ENCODE assay signal across 9 cellular contexts in the genomic region with DNA sequence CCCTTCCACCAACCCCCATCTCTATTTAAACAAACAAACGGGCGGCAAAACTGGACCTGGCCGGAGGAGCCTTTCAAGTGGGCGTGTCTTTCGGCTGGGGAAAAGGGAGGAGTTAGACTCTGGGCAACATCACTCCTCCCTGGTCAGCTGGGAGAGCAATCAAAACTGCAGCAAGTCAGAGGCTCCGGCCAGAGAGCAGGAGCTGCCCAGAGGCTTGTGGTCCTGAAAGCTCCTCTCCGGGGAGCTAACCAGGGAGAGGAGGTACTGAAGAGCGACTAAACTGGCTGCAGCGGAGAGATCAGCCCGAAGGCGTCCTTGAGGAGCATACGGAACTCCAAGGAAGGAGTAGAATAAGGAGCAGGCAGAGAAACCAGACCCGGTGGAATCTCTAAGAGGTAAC. TPM values are rescaled to one million over a fixed set of nuclear protein-coding genes. Genes with fewer than 3 reads are reported as not detected.
DNase-seq lines count a peak whose midpoint lies in the region; ATAC-seq and TF ChIP-seq lines count a peak whose summit lies in the region.
"Had no signal": no experiment of that assay in that cellular context is flagged by ENCODE, and none has a peak within 500 bp of the region (broad histone marks: within the 10 kb centered on the region; RNA-seq: fewer than 3 reads in every experiment).

A gene with protein sequence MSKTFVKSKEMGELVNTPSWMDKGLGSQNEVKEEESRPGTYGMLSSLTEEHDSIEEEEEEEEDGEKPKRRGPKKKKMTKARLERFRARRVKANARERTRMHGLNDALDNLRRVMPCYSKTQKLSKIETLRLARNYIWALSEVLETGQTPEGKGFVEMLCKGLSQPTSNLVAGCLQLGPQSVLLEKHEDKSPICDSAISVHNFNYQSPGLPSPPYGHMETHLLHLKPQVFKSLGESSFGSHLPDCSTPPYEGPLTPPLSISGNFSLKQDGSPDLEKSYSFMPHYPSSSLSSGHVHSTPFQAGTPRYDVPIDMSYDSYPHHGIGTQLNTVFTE (plus strand): TSS at position 191 of the 400 bp plus-strand sequence. CDS start 6,466 bp downstream, outside the sequence.

- ATAC-seq in IMR-90 (ENCODE audit: low read depth) (peak; percentile 98), heart left ventricle (peak in 3 of 4 donors; percentile 85 to 93 (median 90)), GM21825 (IDR thresholded peaks at IDR 0.05; ENCODE audit: unreplicated experiment) (no peak)
- ATAC-seq in stimulated activated memory B cell treated with anti-CD40 and anti-IgM and Interleukin-4, amounts not matched to agents 10 μg/mL and 1 μg/mL and 100 μg/mL, for 72 hours = no peak

- WGBS in IMR-90 (ENCODE audit: extremely low coverage in 2 of 2, insufficient read length in 1 of 2), 2 experiments = no CpG with 5 or more reads among the region's 13 CpGs
- 1 to 4% (median 2%) methylated on average over 13 of the region's 13 CpGs for WGBS in heart left ventricle, 4 donors
- WGBS in prostate gland = 2% methylated on average over 13 of the region's 13 CpGs

- DNase-seq in G401 (ENCODE audit: low spot score) = peak; percentile 9
- peak; percentile 52 for DNase-seq in IMR-90
- peak; percentile 95 for DNase-seq in WERI-Rb-1
- peak; percentile 21 to 61 (median 46) for DNase-seq in heart left ventricle
- DNase-seq in prostate gland (ENCODE audit: low spot score) = peak; percentile 16
- DNase-seq in OCI-LY7 (ENCODE audit: low spot score) = no peak

- H3K4me2 ChIP-seq in IMR-90 (ENCODE audit: low read depth, low read length) (no peak within 1 kb of the TSS), OCI-LY7 (ENCODE audit: low read length) (no peak within 1 kb of the TSS)

- H3K4me3 ChIP-seq in IMR-90 (ENCODE audit: insufficient read depth, low read depth, low read length) (no peak within 1 kb of the TSS), WERI-Rb-1 (ENCODE audit: low read depth, low read length) (peak within 1 kb of the TSS; percentile 97), heart left ventricle (no peak within 1 kb of the TSS), prostate gland (no peak within 1 kb of the TSS), OCI-LY7 (ENCODE audit: low read depth, low read length, poor library complexity, severe bottlenecking) (no peak within 1 kb of the TSS)

- H3K23ac ChIP-seq in IMR-90 (ENCODE audit: low read depth, low read length) = no peak within 1 kb of the TSS

- H2AK9ac ChIP-seq in IMR-90 (replicated peaks; ENCODE audit: low read depth, low read length, poor library complexity) = no peak within 1 kb of the TSS

- H4K8ac ChIP-seq in IMR-90 (ENCODE audit: low read depth in 2 of 2, low read length in 2 of 2) = no peak within 1 kb of the TSS

- no peak within 1 kb of the TSS for H3K56ac ChIP-seq in IMR-90 (ENCODE audit: extremely low read depth, insufficient read depth, low read length)

- H3K36me3 Mint-ChIP-seq in stimulated activated memory B cell treated with anti-CD40 and anti-IgM and Interleukin-4, amounts not matched to agents 10 μg/mL and 1 μg/mL and 100 μg/mL, for 72 hours = no peaks in the 10 kb centered on the region

- no peak within 1 kb of the TSS for H3K27ac ChIP-seq in IMR-90 (ENCODE audit: insufficient read depth, low read length)
- H3K27ac ChIP-seq in WERI-Rb-1 = peak within 1 kb of the TSS; percentile 89
- no peak within 1 kb of the TSS for H3K27ac ChIP-seq in heart left ventricle
- no peak within 1 kb of the TSS for H3K27ac ChIP-seq in prostate gland
- no peak within 1 kb of the TSS for H3K27ac ChIP-seq in OCI-LY7 (ENCODE audit: low read depth, low read length, poor library complexity, severe bottlenecking)

- BruUV-seq in IMR-90 (replicated peaks; lab: Mats Ljungman, UMichigan) (no TSS peak), OCI-LY7 (replicated peaks; lab: Mats Ljungman, UMichigan) (no TSS peak)

- H2AK5ac ChIP-seq in IMR-90 (ENCODE audit: low read depth, low read length) = no peak within 1 kb of the TSS

- no peak within 1 kb of the TSS for H2BK120ac ChIP-seq in IMR-90 (ENCODE audit: low read depth, low read length)

- H3K27ac Mint-ChIP-seq in stimulated activated memory B cell treated with anti-CD40 and anti-IgM and Interleukin-4, amounts not matched to agents 10 μg/mL and 1 μg/mL and 100 μg/mL, for 72 hours = no peak within 1 kb of the TSS

- no peak within 1 kb of the TSS for H2BK20ac ChIP-seq in IMR-90 (ENCODE audit: low read depth, low read length)

- in situ Hi-C loops in G401 (cut with HindIII; ENCODE audit: low sequenced_read_pairs) (no loop called here), IMR-90 (cut with MboI; ENCODE audit: low sequenced_read_pairs) (no loop called here)

- H3K9me2 ChIP-seq in OCI-LY7 (ENCODE audit: insufficient read depth, low read length) = no peaks in the 10 kb centered on the region

- peaks cover 14% of the 10 kb centered on the region for H3K4me1 Mint-ChIP-seq in stimulated activated memory B cell treated with anti-CD40 and anti-IgM and Interleukin-4, amounts not matched to agents 10 μg/mL and 1 μg/mL and 100 μg/mL, for 72 hours

- TF ChIP-seq CTCF in IMR-90 (conservative IDR thresholded peaks at IDR 0.05; ENCODE audit: low read depth, low read length) = no peak
- TF ChIP-seq CTCF in WERI-Rb-1 (IDR thresholded peaks at IDR 0.05; ENCODE audit: low read depth, low read length) = no peak
- no peak for TF ChIP-seq CTCF in heart left ventricle (IDR thresholded peaks at IDR 0.05)
- no peak for TF ChIP-seq CTCF in prostate gland (IDR thresholded peaks at IDR 0.05)
- TF ChIP-seq CTCF in OCI-LY7 (conservative IDR thresholded peaks at IDR 0.05; ENCODE audit: low read length) = no peak

- H3K36me3 ChIP-seq in IMR-90 (ENCODE audit: control insufficient read depth, insufficient read depth, low read length) = no peaks in the 10 kb centered on the region
- peaks cover 44% of the 10 kb centered on the region for H3K36me3 ChIP-seq in WERI-Rb-1
- no peaks in the 10 kb centered on the region for H3K36me3 ChIP-seq in heart left ventricle
- no peaks in the 10 kb centered on the region for H3K36me3 ChIP-seq in prostate gland
- H3K36me3 ChIP-seq in OCI-LY7 (ENCODE audit: insufficient read depth, low read length) = no peaks in the 10 kb centered on the region

- peaks cover 51% of the 10 kb centered on the region for H3K27me3 Mint-ChIP-seq in stimulated activated memory B cell treated with anti-CD40 and anti-IgM and Interleukin-4, amounts not matched to agents 10 μg/mL and 1 μg/mL and 100 μg/mL, for 72 hours

- dilution Hi-C loops in IMR-90 (cut with HindIII; ENCODE audit: low sequenced_read_pairs, unreplicated experiment) = no loop called here

- H3K4ac ChIP-seq in IMR-90 (ENCODE audit: low read depth, low read length) = no peak within 1 kb of the TSS

- no peaks in the 10 kb centered on the region for H3K27me3 ChIP-seq in IMR-90 (ENCODE audit: control insufficient read depth, insufficient read depth, low read length)
- H3K27me3 ChIP-seq in WERI-Rb-1 (ENCODE audit: insufficient read depth, low read depth, severe bottlenecking) = no peaks in the 10 kb centered on the region
- H3K27me3 ChIP-seq in heart left ventricle = peaks cover 0 to 42% (median 9%) of the 10 kb centered on the region in 9 donors
- H3K27me3 ChIP-seq in prostate gland (replicated peaks; ENCODE audit: insufficient read depth) = peaks cover 2% of the 10 kb centered on the region

- POLR2A ChIA-PET in IMR-90 (lab: Charles Lee; ENCODE audit: unreplicated experiment) = no interaction called here
- POLR2A ChIA-PET in OCI-LY7 (lab: Charles Lee) = interaction anchor here (1.0 to 1.4 kb wide), 4 partner anchors 12 to 37 kb away, joined by 3 to 4 read pairs (median 4); no protein-coding TSS in a partner anchor

- peak within 1 kb of the TSS; percentile 35 for H2AFZ ChIP-seq in IMR-90 (replicated peaks; ENCODE audit: low read length, poor library complexity)
- H2AFZ ChIP-seq in OCI-LY7 (ENCODE audit: low read length) = no peak within 1 kb of the TSS

- no peak for TF ChIP-seq RAD21 in IMR-90 (IDR thresholded peaks at IDR 0.05; ENCODE audit: low read length)

- no peak for TF ChIP-seq POLR2A in IMR-90 (IDR thresholded peaks at IDR 0.05; ENCODE audit: low read depth, low read length)
- TF ChIP-seq POLR2A in heart left ventricle (IDR thresholded peaks at IDR 0.05) = no peak
- no peak for TF ChIP-seq POLR2A in prostate gland (IDR thresholded peaks at IDR 0.05)

- H2BK15ac ChIP-seq in IMR-90 (ENCODE audit: low read depth, low read length) = no peak within 1 kb of the TSS

- CTCF ChIA-PET in IMR-90 (lab: Yijun Ruan, JAX) = interaction anchor here (1.0 to 1.4 kb wide), 2 partner anchors 10 to 48 kb away, joined by 3 to 4 read pairs; no protein-coding TSS in a partner anchor
- CTCF ChIA-PET in OCI-LY7 (lab: Charles Lee; ENCODE audit: unreplicated experiment) = no interaction called here

- H3K9me3 Mint-ChIP-seq in stimulated activated memory B cell treated with anti-CD40 and anti-IgM and Interleukin-4, amounts not matched to agents 10 μg/mL and 1 μg/mL and 100 μg/mL, for 72 hours = no peaks in the 10 kb centered on the region

- H3K4me1 ChIP-seq in IMR-90 (ENCODE audit: control insufficient read depth, insufficient read depth, low read length) = no peaks in the 10 kb centered on the region
- no peaks in the 10 kb centered on the region for H3K4me1 ChIP-seq in heart left ventricle
- no peaks in the 10 kb centered on the region for H3K4me1 ChIP-seq in prostate gland (replicated peaks)
- H3K4me1 ChIP-seq in OCI-LY7 (ENCODE audit: insufficient read depth, low read length, poor library complexity, severe bottlenecking) = peaks cover 8% of the 10 kb centered on the region

- H3K14ac ChIP-seq in IMR-90 (replicated peaks; ENCODE audit: low read depth, low read length) = no peak within 1 kb of the TSS

- H4K5ac ChIP-seq in IMR-90 (ENCODE audit: low read depth, low read length) = no peak within 1 kb of the TSS

- no peaks in the 10 kb centered on the region for H4K20me1 ChIP-seq in IMR-90 (ENCODE audit: insufficient read depth, low read length)
- no peaks in the 10 kb centered on the region for H4K20me1 ChIP-seq in OCI-LY7 (ENCODE audit: insufficient read depth, low read length)

- no peak within 1 kb of the TSS for H3K9ac ChIP-seq in IMR-90 (ENCODE audit: low read depth, low read length)

- H3K79me2 ChIP-seq in OCI-LY7 (ENCODE audit: insufficient read depth, low read depth, low read length) = no peaks in the 10 kb centered on the region

- intact Hi-C loops in IMR-90 (cut with micrococcal nuclease) (no loop called here), heart left ventricle (cut with DNase I) (no loop called here), prostate gland (cut with DNase I) (no loop called here), OCI-LY7 (cut with micrococcal nuclease; ENCODE audit: unreplicated experiment) (no loop called here)

- no peak within 1 kb of the TSS for H3K18ac ChIP-seq in IMR-90 (ENCODE audit: low read depth, low read length)

- no peaks in the 10 kb centered on the region for H3K9me1 ChIP-seq in IMR-90 (ENCODE audit: insufficient read depth, low read length)

- H3K4me3 Mint-ChIP-seq in stimulated activated memory B cell treated with anti-CD40 and anti-IgM and Interleukin-4, amounts not matched to agents 10 μg/mL and 1 μg/mL and 100 μg/mL, for 72 hours = no peak within 1 kb of the TSS

- no peaks in the 10 kb centered on the region for H3K79me1 ChIP-seq in IMR-90 (ENCODE audit: low read depth in 1 of 2, low read length in 2 of 2)

- no peak within 1 kb of the TSS for H2BK5ac ChIP-seq in IMR-90 (ENCODE audit: low read depth, low read length, poor library complexity, severe bottlenecking)

- no peak within 1 kb of the TSS for H4K91ac ChIP-seq in IMR-90 (ENCODE audit: insufficient read depth, low read depth, low read length)

- H3K9me3 ChIP-seq in IMR-90 (ENCODE audit: control insufficient read depth, insufficient read depth, low read length) = no peaks in the 10 kb centered on the region
- no peaks in the 10 kb centered on the region for H3K9me3 ChIP-seq in WERI-Rb-1 (ENCODE audit: severe bottlenecking)
- H3K9me3 ChIP-seq in heart left ventricle = no peaks in the 10 kb centered on the region
- H3K9me3 ChIP-seq in prostate gland = no peaks in the 10 kb centered on the region
- H3K9me3 ChIP-seq in OCI-LY7 (ENCODE audit: low read length) = no peaks in the 10 kb centered on the region

RNA-seq across cellular contexts. Expression of the gene that starts here (rescaled TPM):
- not detected in 2 replicates for total RNA-seq in G401 (2014; rRNA removed; shearing (Covaris generic))
- total RNA-seq in IMR-90 (2012; rRNA removed) (not detected in 2 replicates), heart left ventricle (not detected), prostate gland (under 1 TPM in 1 of 2 donors, not detected in 1; 0.11 TPM), OCI-LY7 (2022) (not detected in 2 replicates)
- polyA plus RNA-seq in IMR-90 (2012; rRNA removed) (not detected in 2 replicates), heart left ventricle (not detected)
- polyA plus RNA-seq in IMR-90 (2012; cell fraction: cytosol; rRNA removed) = not detected in 2 replicates
- not detected in 2 replicates for polyA plus RNA-seq in IMR-90 (2012; cell fraction: nucleus; rRNA removed; ENCODE audit: low replicate concordance)
- total RNA-seq in OCI-LY7 (2014; rRNA removed; shearing (Covaris generic)) = not detected in 2 replicates
- total RNA-seq: lower leg skin had no signal

Comparison
In these comparisons a context has a peak if more than half of its experiments do, and no peak if none do; other contexts are left out.
1. Peak in DNase-seq in G401; RNA of the gene not detected or under 1 TPM.
2. Peak in DNase-seq and ATAC-seq in IMR-90; RNA of the gene not detected or under 1 TPM.
3. Peak in DNase-seq and ATAC-seq in heart left ventricle; RNA of the gene not detected or under 1 TPM.
4. Peak in DNase-seq in prostate gland; RNA of the gene not detected or under 1 TPM.